Comparison of ENCODE assay signal across 33 cellular contexts in genomic region chr16:26433807-26434206, GRCh38.
"Had no signal": no experiment of that assay in that cellular context is flagged by ENCODE, and none has a peak within 500 bp of the region (broad histone marks: within the 10 kb centered on the region; RNA-seq: fewer than 3 reads in every experiment).

No MANE protein-coding gene starts in this region.

- H3K9me3 ChIP-seq: adrenal gland, ascending aorta, body of pancreas had no signal

- H3K27me3 ChIP-seq: adrenal gland, ascending aorta, body of pancreas, brain microvascular endothelial cell, breast epithelium, cardiac muscle cell had no signal

- H3K36me3 ChIP-seq: adrenal gland, ascending aorta, brain microvascular endothelial cell, breast epithelium, cardiac muscle cell had no signal

- H3K27ac ChIP-seq: adrenal gland, ascending aorta, body of pancreas, brain microvascular endothelial cell, breast epithelium, cardiac muscle cell had no signal

- FAIRE-seq: astrocyte, bronchial epithelial cell had no signal

- H3K4me1 ChIP-seq: adrenal gland, ascending aorta, body of pancreas, breast epithelium had no signal

- ATAC-seq: activated naive CD4-positive, alpha-beta T cell treated with anti-CD3 and anti-CD28 coated beads, Interleukin-2, amount 50 U/mL, for 72 hours; activated naive CD8-positive, alpha-beta T cell treated with anti-CD3 and anti-CD28 coated beads, Interleukin-2, amount 50 U/mL, for 24 hours; activated T-cell treated with anti-CD3 and anti-CD28 coated beads, Interleukin-2, amount 50 U/mL, for 4 hours; activated T-cell treated with anti-CD3 and anti-CD28 coated beads, Interleukin-2, amount 50 U/mL, for 72 hours; activated T-helper 17 cell treated with anti-CD3 and anti-CD28 coated beads, Interleukin-2, amount 50 U/mL, for 72 hours; body of pancreas had no signal

- DNase-seq: activated effector memory CD4-positive, alpha-beta T cell treated with anti-CD3 and anti-CD28 coated beads, Interleukin-2, amount 50 U/mL, for 16 hours; activated effector memory CD4-positive, alpha-beta T cell treated with Interleukin-2 at 50 U/mL for 16 hours; activated gamma-delta T cell; activated gamma-delta T cell treated with Interleukin-2 at 50 U/mL for 16 hours; activated naive CD4-positive, alpha-beta T cell; activated naive CD4-positive, alpha-beta T cell treated with anti-CD3 and anti-CD28 coated beads for 36 hours; activated naive CD4-positive, alpha-beta T cell treated with anti-CD3 and anti-CD28 coated beads, Interleukin-2, amount 10 ng/mL, durations not matched to agents 7 days and 5 days; activated naive CD4-positive, alpha-beta T cell treated with anti-CD3 and anti-CD28 coated beads, Interleukin-2, amount 50 U/mL, for 16 hours; activated naive CD4-positive, alpha-beta T cell treated with Interleukin-2 at 50 U/mL for 16 hours; activated naive CD8-positive, alpha-beta T cell treated with anti-CD3 and anti-CD28 coated beads for 36 hours; activated naive CD8-positive, alpha-beta T cell treated with anti-CD3 and anti-CD28 coated beads, Interleukin-2, amount 10 ng/mL, durations not matched to agents 7 days and 5 days; activated naive CD8-positive, alpha-beta T cell treated with anti-CD3 and anti-CD28 coated beads, Interleukin-2, amount 50 U/mL, for 24 hours; activated T-cell treated with anti-CD3 and anti-CD28 coated beads, Interleukin-2, amount 50 U/mL, for 24 hours; activated T-cell treated with anti-CD3 and anti-CD28 coated beads, Interleukin-2, amount 50 U/mL, for 4 hours; activated T-cell treated with anti-CD3 and anti-CD28 coated beads, Interleukin-2, amount 50 U/mL, for 48 hours; activated T-cell treated with anti-CD3 and anti-CD28 coated beads, Interleukin-2, amount 50 U/mL, for 72 hours; adrenal gland; amniotic stem cell; amygdala; anterior cingulate cortex; aorta; body of pancreas; brain microvascular endothelial cell; caudate nucleus; central memory CD4-positive, alpha-beta T cell; cerebellar nuclear complex had no signal

- H3K4me3 ChIP-seq: adrenal gland, ascending aorta, body of pancreas, breast epithelium, cardiac muscle cell had no signal
